In genomic region chr2:121123268-121123667, GRCh38 we compare ENCODE assay signal across 5 cellular contexts.
"Had no signal": no experiment of that assay in that cellular context is flagged by ENCODE, and none has a peak within 500 bp of the region (broad histone marks: within the 10 kb centered on the region; RNA-seq: fewer than 3 reads in every experiment).

No MANE protein-coding gene starts in this region.

- H3K4me3 ChIP-seq: K562 had no signal

- DNase-seq: IMR-90 had no signal

- H3K27ac ChIP-seq: HL-60 had no signal

- ATAC-seq: HepG2, K562 had no signal

- FAIRE-seq: HepG2, HTR-8/SVneo, K562 had no signal
